9 cellular contexts compared by ENCODE assay signal in genomic region chr3:9503283-9503682, GRCh38. TPM values are rescaled to one million over a fixed set of nuclear protein-coding genes. Genes with fewer than 3 reads are reported as not detected.
DNase-seq lines count a peak whose midpoint lies in the region; ATAC-seq and TF ChIP-seq lines count a peak whose summit lies in the region.
"Had no signal": no experiment of that assay in that cellular context is flagged by ENCODE, and none has a peak within 500 bp of the region (broad histone marks: within the 10 kb centered on the region; RNA-seq: fewer than 3 reads in every experiment).

No MANE protein-coding gene starts in this region.

- POLR2A ChIA-PET in activated CD4-positive, alpha-beta memory T cell treated with anti-CD3 and anti-CD28 coated beads, Interleukin-2, amount 10 ng/mL, durations not matched to agents 7 days and 5 days (lab: Charles Lee): no interaction called here

- no peaks in the 10 kb centered on the region for H3K9me3 Mint-ChIP-seq in activated CD4-positive, alpha-beta memory T cell treated with anti-CD3 and anti-CD28 coated beads, Interleukin-2, amount 10 ng/mL, durations not matched to agents 7 days and 5 days
- H3K9me3 Mint-ChIP-seq in effector memory CD8-positive, alpha-beta T cell: no peaks in the 10 kb centered on the region
- no peaks in the 10 kb centered on the region for H3K9me3 Mint-ChIP-seq in mesothelial cell of epicardium

- no peak overlapping the region for H3K27ac Mint-ChIP-seq in activated CD4-positive, alpha-beta memory T cell treated with anti-CD3 and anti-CD28 coated beads, Interleukin-2, amount 10 ng/mL, durations not matched to agents 7 days and 5 days
- no peak overlapping the region for H3K27ac Mint-ChIP-seq in effector memory CD8-positive, alpha-beta T cell
- H3K27ac Mint-ChIP-seq in mesothelial cell of epicardium: no peak overlapping the region

- H3K36me3 Mint-ChIP-seq in activated CD4-positive, alpha-beta memory T cell treated with anti-CD3 and anti-CD28 coated beads, Interleukin-2, amount 10 ng/mL, durations not matched to agents 7 days and 5 days (ENCODE audit: low read depth): no peaks in the 10 kb centered on the region
- no peaks in the 10 kb centered on the region for H3K36me3 Mint-ChIP-seq in effector memory CD8-positive, alpha-beta T cell (ENCODE audit: insufficient read depth)
- H3K36me3 Mint-ChIP-seq in mesothelial cell of epicardium: no peaks in the 10 kb centered on the region

- H3K27me3 Mint-ChIP-seq in activated CD4-positive, alpha-beta memory T cell treated with anti-CD3 and anti-CD28 coated beads, Interleukin-2, amount 10 ng/mL, durations not matched to agents 7 days and 5 days: peaks cover 26% of the 10 kb centered on the region
- peaks cover 47 to 71% of the 10 kb centered on the region in 2 donors for H3K27me3 Mint-ChIP-seq in effector memory CD8-positive, alpha-beta T cell
- peaks cover 70% of the 10 kb centered on the region for H3K27me3 Mint-ChIP-seq in mesothelial cell of epicardium (ENCODE audit: low read depth)

- H3K4me1 Mint-ChIP-seq in activated CD4-positive, alpha-beta memory T cell treated with anti-CD3 and anti-CD28 coated beads, Interleukin-2, amount 10 ng/mL, durations not matched to agents 7 days and 5 days: peaks cover 2% of the 10 kb centered on the region
- peaks cover 3 to 9% of the 10 kb centered on the region in 2 donors for H3K4me1 Mint-ChIP-seq in effector memory CD8-positive, alpha-beta T cell (ENCODE audit: low read depth in 2 of 2)
- peaks cover 7% of the 10 kb centered on the region for H3K4me1 Mint-ChIP-seq in mesothelial cell of epicardium

- H3K4me3 Mint-ChIP-seq in activated CD4-positive, alpha-beta memory T cell treated with anti-CD3 and anti-CD28 coated beads, Interleukin-2, amount 10 ng/mL, durations not matched to agents 7 days and 5 days: no peak overlapping the region
- H3K4me3 Mint-ChIP-seq in effector memory CD8-positive, alpha-beta T cell: no peak overlapping the region
- no peak overlapping the region for H3K4me3 Mint-ChIP-seq in mesothelial cell of epicardium

- DNase-seq in COR-L47 (lab: John Stamatoyannopoulos, UW) (peak; percentile 46), HFF-Myc (ENCODE audit: extremely low read depth, low read depth) (peak; percentile 37), NCI-H748 treated with DMSO at 0.1 percent for 48 hours (lab: John Stamatoyannopoulos, UW) (peak; percentile 9), mesothelial cell of epicardium (ENCODE audit: low spot score in 2 of 2, unreplicated experiment in 2 of 2) (peak; percentile 60 to 87)
- peak; percentile 78 for DNase-seq in activated CD4-positive, alpha-beta memory T cell treated with anti-CD3 and anti-CD28 coated beads, Interleukin-2, amount 10 ng/mL, durations not matched to agents 7 days and 5 days
- peak; percentile 55 to 67 (median 59) for DNase-seq in effector memory CD8-positive, alpha-beta T cell
- DNase-seq in stimulated activated CD8-positive, alpha-beta memory T cell treated with anti-CD3 and anti-CD28 coated beads, Interleukin-4, amount 100 ng/mL, for 1 hour (ENCODE audit: low read depth in 2 of 2, low spot score in 1 of 2): peak; percentile 17 to 37

- peak; percentile 95 for TF ChIP-seq CTCF in HFF-Myc (IDR thresholded peaks at IDR 0.05; ENCODE audit: low read depth, low read length, missing control alignments)
- peak; percentile 98 for TF ChIP-seq CTCF in mesothelial cell of epicardium (IDR thresholded peaks at IDR 0.05; ENCODE audit: unreplicated experiment)

- H3K4me3 ChIP-seq in HFF-Myc (replicated peaks; ENCODE audit: low read depth, low read length): no peak overlapping the region

- CTCF ChIA-PET in activated CD4-positive, alpha-beta memory T cell treated with anti-CD3 and anti-CD28 coated beads, Interleukin-2, amount 10 ng/mL, durations not matched to agents 7 days and 5 days (lab: Charles Lee): interaction anchor here (0.6 to 4.1 kb wide), 19 partner anchors 8 to 536 kb away, joined by 3 to 28 read pairs (median 4); partner anchors contain the start of genes ARPC4 and OGG1

- ATAC-seq in effector memory CD8-positive, alpha-beta T cell (replicated peaks): peak; percentile 80
- ATAC-seq in HG03039 (IDR thresholded peaks at IDR 0.05; ENCODE audit: unreplicated experiment): no peak

RNA-seq across cellular contexts. Expression of gene LHFPL4, which starts 50.3 kb away (rescaled TPM):
- under 1 TPM in 1 of 2 experiments, not detected in 1; 0.05 TPM for total RNA-seq in activated CD4-positive, alpha-beta memory T cell treated with anti-CD3 and anti-CD28 coated beads, Interleukin-2, amount 10 ng/mL, durations not matched to agents 7 days and 5 days
- total RNA-seq in mesothelial cell of epicardium: not detected in 3 replicates
- total RNA-seq: T-helper 1 cell treated with Interleukin-12 subunit alpha and Interleukin-12 subunit beta and Interleukin-4 antibody, amounts not matched to agents 30 ng/mL and 1 ng/mL, for 36 hours had no signal

Comparison
In these comparisons a context has a peak if more than half of its experiments do, and no peak if none do; other contexts are left out.
1. DNase-seq: peak in every context shown above with its lines; median percentile 78 in activated CD4-positive, alpha-beta memory T cell treated with anti-CD3 and anti-CD28 coated beads, Interleukin-2, amount 10 ng/mL, durations not matched to agents 7 days and 5 days; 74 in mesothelial cell of epicardium; 59 in effector memory CD8-positive, alpha-beta T cell; 46 in COR-L47; 37 in HFF-Myc; 27 in stimulated activated CD8-positive, alpha-beta memory T cell treated with anti-CD3 and anti-CD28 coated beads, Interleukin-4, amount 100 ng/mL, for 1 hour; 9 in NCI-H748 treated with DMSO at 0.1 percent for 48 hours.